ENCODE assay signal across 8 cellular contexts in genomic region chr14:70013269-70013873, GRCh38.
DNase-seq lines count a peak whose midpoint lies in the region; ATAC-seq and TF ChIP-seq lines count a peak whose summit lies in the region.

No MANE protein-coding gene starts in this region.

- no peak overlapping the region for H3K27ac ChIP-seq in mesendoderm (ENCODE audit: low read depth, low read length)

- H3K9ac ChIP-seq in mesendoderm (ENCODE audit: low read length): no peak overlapping the region

- H3K79me1 ChIP-seq in mesendoderm (ENCODE audit: low read length): no peaks in the 10 kb centered on the region

- peak; percentile 50 for TF ChIP-seq RAD21 in Ishikawa (IDR thresholded peaks at IDR 0.05; ENCODE audit: low read depth)

- ATAC-seq in GM18520 (IDR thresholded peaks at IDR 0.05; ENCODE audit: unreplicated experiment): no peak

- H3K23ac ChIP-seq in mesendoderm (ENCODE audit: low read length): no peak overlapping the region

- no peak overlapping the region for H2BK5ac ChIP-seq in mesendoderm (ENCODE audit: low read length)

- H3K27me3 ChIP-seq in mesendoderm (ENCODE audit: insufficient read depth, low read length, poor library complexity): no peaks in the 10 kb centered on the region

- TF ChIP-seq EP300 in Ishikawa (IDR thresholded peaks at IDR 0.05; ENCODE audit: borderline replicate concordance): no peak

- H2BK15ac ChIP-seq in mesendoderm (replicated peaks; ENCODE audit: low read depth): no peak overlapping the region

- H2AK5ac ChIP-seq in mesendoderm (ENCODE audit: low read length): no peak overlapping the region

- DNase-seq in NCI-H748 (lab: John Stamatoyannopoulos, UW; ENCODE audit: unreplicated experiment): peak; percentile 41
- DNase-seq in NCI-H748 treated with DMSO at 0.1 percent for 48 hours (lab: John Stamatoyannopoulos, UW): no peak
- no peak for DNase-seq in astrocyte of the cerebellum (ENCODE audit: low read depth)
- peak; percentile 67 for DNase-seq in mesendoderm
- no peak for DNase-seq in DMS79 treated with DMSO at 0.1 percent for 48 hours (lab: John Stamatoyannopoulos, UW)
- DNase-seq in DMS153 treated with DMSO at 0.1 percent for 48 hours (lab: John Stamatoyannopoulos, UW; ENCODE audit: unreplicated experiment): no peak

- H3K4me3 ChIP-seq in astrocyte of the cerebellum (ENCODE audit: low read depth, low read length): no peak overlapping the region
- no peak overlapping the region for H3K4me3 ChIP-seq in mesendoderm (ENCODE audit: low read length)

- no peak overlapping the region for H4K5ac ChIP-seq in mesendoderm (ENCODE audit: low read length)

- H2BK120ac ChIP-seq in mesendoderm (ENCODE audit: low read depth, low read length): no peak overlapping the region

- no peak overlapping the region for H3K56ac ChIP-seq in mesendoderm (ENCODE audit: low read length)

- peak; percentile 80 for TF ChIP-seq CTCF in astrocyte of the cerebellum (IDR thresholded peaks at IDR 0.05; ENCODE audit: low read depth, low read length, missing control alignments)

- H3K18ac ChIP-seq in mesendoderm (ENCODE audit: low read length): no peak overlapping the region

- no peak overlapping the region for H4K8ac ChIP-seq in mesendoderm (ENCODE audit: low read depth, low read length)

- H3K4me2 ChIP-seq in mesendoderm (ENCODE audit: low read length): no peak overlapping the region

- no peaks in the 10 kb centered on the region for H3K79me2 ChIP-seq in mesendoderm (ENCODE audit: control insufficient read depth, insufficient read depth, low read length)

- no peak overlapping the region for H3K4ac ChIP-seq in mesendoderm (ENCODE audit: low read depth, low read length)

- no CpG with 5 or more reads among the region's 2 CpGs for WGBS in mesendoderm (ENCODE audit: extremely low coverage, insufficient coverage, low lambda C conversion rate)

- in situ Hi-C loops in astrocyte of the cerebellum (cut with HindIII; ENCODE audit: low sequenced_read_pairs): no loop called here

- H3K4me1 ChIP-seq in mesendoderm (ENCODE audit: control insufficient read depth, low read depth, low read length): no peaks in the 10 kb centered on the region

- no peaks in the 10 kb centered on the region for H3K36me3 ChIP-seq in mesendoderm (ENCODE audit: control insufficient read depth, insufficient read depth, low read length)

TF ChIP-seq in Ishikawa, 13 proteins besides CTCF, POLR2A, EP300 and RAD21:
- TF ChIP-seq YY1 (IDR thresholded peaks at IDR 0.05; ENCODE audit: low read depth): no peak
- TF ChIP-seq ZBTB7A (IDR thresholded peaks at IDR 0.05; ENCODE audit: low read depth): no peak
- TF ChIP-seq EGR1 (IDR thresholded peaks at IDR 0.05): no peak
TF ChIP-seq in Ishikawa: peak in this region for 0.

Comparison
In these comparisons a context has a peak if more than half of its experiments do, and no peak if none do; other contexts are left out.
1. DNase-seq: peak in NCI-H748 (single experiment) and mesendoderm (single experiment); none in NCI-H748 treated with DMSO at 0.1 percent for 48 hours (single experiment), astrocyte of the cerebellum (single experiment), DMS79 treated with DMSO at 0.1 percent for 48 hours (single experiment) and DMS153 treated with DMSO at 0.1 percent for 48 hours (single experiment).